In genomic region chr13:33217256-33217655, GRCh38 we compare ENCODE assay signal across 19 cellular contexts.
A peak's percentile ranks its signal among the peaks of the same experiment; 100 is the strongest.
DNase-seq lines count a peak whose midpoint lies in the region; ATAC-seq and TF ChIP-seq lines count a peak whose summit lies in the region.
"Had no signal": no experiment of that assay in that cellular context is flagged by ENCODE, and none has a peak within 500 bp of the region (broad histone marks: within the 10 kb centered on the region; RNA-seq: fewer than 3 reads in every experiment).

No MANE protein-coding gene starts in this region.

- H3K9me2 ChIP-seq in GM23248 (ENCODE audit: insufficient read depth) = no peaks in the 10 kb centered on the region

- WGBS in heart left ventricle, 4 donors = 40 to 51% (median 45%) methylated on average over 3 of the region's 3 CpGs
- 89 to 96% methylated on average over 3 of the region's 3 CpGs for WGBS in GM23248 (ENCODE audit: low coverage in 1 of 2, low lambda C conversion rate in 2 of 2, missing lambda C conversion rate in 2 of 2), 2 experiments

- H2AFZ ChIP-seq in osteoblast (ENCODE audit: low read length) (no peak overlapping the region), GM23248 (no peak overlapping the region)

- ATAC-seq in WTC11 (no peak), heart left ventricle (peak; percentile 18 to 72 (median 63)), HG03469 (IDR thresholded peaks at IDR 0.05; ENCODE audit: unreplicated experiment) (no peak)
- ATAC-seq: activated CD4-positive, CD25-positive, alpha-beta regulatory T cell treated with anti-CD3 and anti-CD28 coated beads, Interleukin-2, amount 50 U/mL, for 24 hours had no signal

- no peaks in the 10 kb centered on the region for H3K27me3 Mint-ChIP-seq in WTC11 (ENCODE audit: low read depth)
- no peaks in the 10 kb centered on the region for H3K27me3 Mint-ChIP-seq in CD4-positive, alpha-beta memory T cell

- no peaks in the 10 kb centered on the region for H3K36me3 Mint-ChIP-seq in WTC11
- no peaks in the 10 kb centered on the region for H3K36me3 Mint-ChIP-seq in CD4-positive, alpha-beta memory T cell
- H3K36me3 Mint-ChIP-seq: natural killer cell treated with Interleukin-12 subunit alpha and Interleukin-12 subunit beta and Interleukin-15 and Interleukin-18, amount 100 ng/mL, for 72 hours had no signal

- H3K9ac ChIP-seq in GM23248 = no peak overlapping the region

- in situ Hi-C loops in ACHN (cut with HindIII; ENCODE audit: low pct_ligation_motif_present, low pct_unique_long_range_greater_than_20kb, low sequenced_read_pairs) (no loop called here), GM23248 (cut with MboI) (no loop called here)

- H3K79me2 ChIP-seq in osteoblast (ENCODE audit: insufficient read depth, low read length) = peaks cover 92% of the 10 kb centered on the region
- peaks cover 92% of the 10 kb centered on the region for H3K79me2 ChIP-seq in GM23248 (ENCODE audit: insufficient read depth)

- POLR2A ChIA-PET in WTC11 (lab: Charles Lee) = no interaction called here
- POLR2A ChIA-PET in CD4-positive, alpha-beta memory T cell (lab: Charles Lee; ENCODE audit: partially characterized antibody) = no interaction called here

- no peak for TF ChIP-seq POLR2A in heart left ventricle (IDR thresholded peaks at IDR 0.05)

- DNase-seq in BE2C = peak; percentile 24
- DNase-seq in WTC11 (ENCODE audit: low spot score) = no peak
- DNase-seq in heart left ventricle = peak in 2 of 5 donors; percentile 40 to 46
- DNase-seq in osteoblast (ENCODE audit: insufficient read length, low spot score, missing footprints) = no peak
- no peak for DNase-seq in CD4-positive, alpha-beta memory T cell
- no peak for DNase-seq in ACHN
- DNase-seq in GM23248 = no peak
- DNase-seq: activated naive CD4-positive, alpha-beta T cell; H7; NCI-H2029 treated with DMSO at 0.1 percent for 48 hours; NCI-H748 treated with DMSO at 0.1 percent for 48 hours; retina; RPMI8226; stimulated activated CD4-positive, alpha-beta T cell treated with anti-CD3 and anti-CD28 coated beads, Interleukin-4, amount 100 ng/mL, for 4 hours; tibial artery had no signal

- H3K36me3 ChIP-seq in BE2C = no peaks in the 10 kb centered on the region
- peaks cover 0 to 7% (median 0%) of the 10 kb centered on the region in 9 donors for H3K36me3 ChIP-seq in heart left ventricle
- H3K36me3 ChIP-seq in osteoblast (ENCODE audit: insufficient read depth, low read length) = peaks cover 17% of the 10 kb centered on the region
- H3K36me3 ChIP-seq in CD4-positive, alpha-beta memory T cell (ENCODE audit: insufficient read depth, low read length) = no peaks in the 10 kb centered on the region
- H3K36me3 ChIP-seq in GM23248 (ENCODE audit: low read depth) = peaks cover 17% of the 10 kb centered on the region
- H3K36me3 ChIP-seq: tibial artery had no signal

- H3K27me3 ChIP-seq in BE2C (no peaks in the 10 kb centered on the region), heart left ventricle (no peaks in the 10 kb centered on the region), osteoblast (ENCODE audit: insufficient read depth, low read length) (no peaks in the 10 kb centered on the region), GM23248 (replicated peaks; ENCODE audit: insufficient read depth) (no peaks in the 10 kb centered on the region)
- no peaks in the 10 kb centered on the region for H3K27me3 ChIP-seq in CD4-positive, alpha-beta memory T cell (ENCODE audit: insufficient read depth, low read length)
- H3K27me3 ChIP-seq: tibial artery had no signal

- peaks cover 42% of the 10 kb centered on the region for H3F3A ChIP-seq in GM23248 (ENCODE audit: insufficient read depth)

- no peak overlapping the region for H3K4me3 Mint-ChIP-seq in WTC11
- no peak overlapping the region for H3K4me3 Mint-ChIP-seq in CD4-positive, alpha-beta memory T cell
- H3K4me3 Mint-ChIP-seq: natural killer cell treated with Interleukin-12 subunit alpha and Interleukin-12 subunit beta and Interleukin-15 and Interleukin-18, amount 100 ng/mL, for 72 hours; T-helper 1 cell treated with Interleukin-12 subunit alpha and Interleukin-12 subunit beta and Interleukin-4 antibody, amounts not matched to agents 30 μg/mL and 1 μg/mL, for 36 hours had no signal

- 0 out of 2 replicates have a peak overlapping the region, but pooled peaks have one; percentile 8 for H3K27ac Mint-ChIP-seq in WTC11
- H3K27ac Mint-ChIP-seq in CD4-positive, alpha-beta memory T cell = no peak overlapping the region
- H3K27ac Mint-ChIP-seq: natural killer cell treated with Interleukin-12 subunit alpha and Interleukin-12 subunit beta and Interleukin-15 and Interleukin-18, amount 100 ng/mL, for 72 hours; T-helper 1 cell treated with Interleukin-12 subunit alpha and Interleukin-12 subunit beta and Interleukin-4 antibody, amounts not matched to agents 30 μg/mL and 1 μg/mL, for 36 hours had no signal

- intact Hi-C loops in heart left ventricle (cut with DNase I) = no loop called here
- intact Hi-C loops in CD4-positive, alpha-beta memory T cell (cut with micrococcal nuclease) = no loop called here

- H3K4me2 ChIP-seq in osteoblast (ENCODE audit: insufficient read depth, low read length) (no peak overlapping the region), GM23248 (ENCODE audit: unreplicated experiment) (no peak overlapping the region)

- H3K9me3 ChIP-seq in BE2C (no peaks in the 10 kb centered on the region), heart left ventricle (no peaks in the 10 kb centered on the region), osteoblast (ENCODE audit: low read depth, low read length) (no peaks in the 10 kb centered on the region), GM23248 (ENCODE audit: low read depth) (no peaks in the 10 kb centered on the region)
- H3K9me3 ChIP-seq in CD4-positive, alpha-beta memory T cell (ENCODE audit: control insufficient read depth in 1 of 2, low read length in 2 of 2) = no peaks in the 10 kb centered on the region
- H3K9me3 ChIP-seq: tibial artery had no signal

- no peaks in the 10 kb centered on the region for H4K20me1 ChIP-seq in osteoblast (ENCODE audit: insufficient read depth, low read length)
- no peaks in the 10 kb centered on the region for H4K20me1 ChIP-seq in GM23248 (ENCODE audit: insufficient read depth)

- H3K4me3 ChIP-seq in BE2C (ENCODE audit: low read depth, low read length) (no peak overlapping the region), heart left ventricle (no peak overlapping the region), osteoblast (ENCODE audit: insufficient read depth, low read length) (no peak overlapping the region), GM23248 (no peak overlapping the region)
- H3K4me3 ChIP-seq in CD4-positive, alpha-beta memory T cell (ENCODE audit: low read length in 2 of 2) = no peak overlapping the region
- H3K4me3 ChIP-seq: tibial artery had no signal

- H3K9me3 Mint-ChIP-seq in WTC11 = no peaks in the 10 kb centered on the region
- H3K9me3 Mint-ChIP-seq in CD4-positive, alpha-beta memory T cell = peaks cover 0 to 2% (median 0%) of the 10 kb centered on the region in 8 donors
- H3K9me3 Mint-ChIP-seq: natural killer cell treated with Interleukin-12 subunit alpha and Interleukin-12 subunit beta and Interleukin-15 and Interleukin-18, amount 100 ng/mL, for 72 hours; T-helper 1 cell treated with Interleukin-12 subunit alpha and Interleukin-12 subunit beta and Interleukin-4 antibody, amounts not matched to agents 30 μg/mL and 1 μg/mL, for 36 hours had no signal

- no peak for TF ChIP-seq CTCF in BE2C (IDR thresholded peaks at IDR 0.05; ENCODE audit: low read depth, low read length)
- TF ChIP-seq CTCF in WTC11 (IDR thresholded peaks at IDR 0.05) = no peak
- no peak for TF ChIP-seq CTCF in heart left ventricle (IDR thresholded peaks at IDR 0.05)
- TF ChIP-seq CTCF in osteoblast (IDR thresholded peaks at IDR 0.05; ENCODE audit: extremely low read depth, low read depth, low read length) = no peak

- CTCF ChIA-PET in WTC11 (lab: Charles Lee) = interaction anchor here (0.7 kb wide), 1 partner anchor 11 kb away, joined by 4 read pairs; no protein-coding TSS in a partner anchor
- CTCF ChIA-PET in CD4-positive, alpha-beta memory T cell (lab: Charles Lee; ENCODE audit: partially characterized antibody) = interaction anchor here (1.1 kb wide), 1 partner anchor 507 kb away, joined by 3 read pairs; no protein-coding TSS in a partner anchor

- peaks cover 28% of the 10 kb centered on the region for H3K4me1 Mint-ChIP-seq in WTC11
- no peaks in the 10 kb centered on the region for H3K4me1 Mint-ChIP-seq in CD4-positive, alpha-beta memory T cell

- peak overlapping the region in 5 of 12 donors; percentile 1 to 38 (median 14) for H3K27ac ChIP-seq in heart left ventricle
- peak overlapping the region; percentile 86 for H3K27ac ChIP-seq in osteoblast (ENCODE audit: low read depth, low read length)
- no peak overlapping the region for H3K27ac ChIP-seq in CD4-positive, alpha-beta memory T cell (ENCODE audit: low read depth, low read length)
- no peak overlapping the region for H3K27ac ChIP-seq in GM23248
- H3K27ac ChIP-seq: tibial artery had no signal

- peaks cover 20% of the 10 kb centered on the region for H3K4me1 ChIP-seq in BE2C
- peaks cover 3 to 56% (median 37%) of the 10 kb centered on the region in 12 donors for H3K4me1 ChIP-seq in heart left ventricle
- H3K4me1 ChIP-seq in osteoblast (ENCODE audit: insufficient read depth, low read length) = peaks cover 53% of the 10 kb centered on the region
- no peaks in the 10 kb centered on the region for H3K4me1 ChIP-seq in CD4-positive, alpha-beta memory T cell (ENCODE audit: insufficient read depth, low read length)
- H3K4me1 ChIP-seq in GM23248 (ENCODE audit: insufficient read depth) = peaks cover 46% of the 10 kb centered on the region

TF ChIP-seq in WTC11, 78 proteins besides CTCF, POLR2A, EP300 and RAD21 (continues in another document):
- no peak for TF ChIP-seq CREM (CRISPR knock-in tag; IDR thresholded peaks at IDR 0.05)
- TF ChIP-seq SMAD4 (CRISPR knock-in tag; IDR thresholded peaks at IDR 0.05) = no peak
- no peak for TF ChIP-seq E2F1 (CRISPR knock-in tag; IDR thresholded peaks at IDR 0.05)
- no peak for TF ChIP-seq NR3C1 (CRISPR knock-in tag; conservative IDR thresholded peaks at IDR 0.05; ENCODE audit: low read depth)

Comparison
In these comparisons a context has a peak if more than half of its experiments do, and no peak if none do; other contexts are left out.
1. ATAC-seq: peak in heart left ventricle (4 of 4); none in WTC11 (single experiment) and HG03469 (single experiment).